19 cellular contexts compared by ENCODE assay signal in genomic region chr19:32337176-32337808, GRCh38. TPM values are rescaled to one million over a fixed set of nuclear protein-coding genes. Genes with fewer than 3 reads are reported as not detected.
DNase-seq lines count a peak whose midpoint lies in the region; ATAC-seq and TF ChIP-seq lines count a peak whose summit lies in the region.
"Had no signal": no experiment of that assay in that cellular context is flagged by ENCODE, and none has a peak within 500 bp of the region (broad histone marks: within the 10 kb centered on the region; RNA-seq: fewer than 3 reads in every experiment).

No MANE protein-coding gene starts in this region.

- H3K4me2 ChIP-seq in PC-3 (ENCODE audit: low read length) = no peak overlapping the region

- TF ChIP-seq EP300 in sigmoid colon (IDR thresholded peaks at IDR 0.05) = no peak

- H3K79me2 ChIP-seq in PC-3 (ENCODE audit: low read length) = no peaks in the 10 kb centered on the region

- H3F3A ChIP-seq in PC-3 (ENCODE audit: low read length, unreplicated experiment) = no peaks in the 10 kb centered on the region

- H3K9me3 ChIP-seq in ascending aorta = no peaks in the 10 kb centered on the region
- H3K9me3 ChIP-seq in heart right ventricle = no peaks in the 10 kb centered on the region
- H3K9me3 ChIP-seq in sigmoid colon = no peaks in the 10 kb centered on the region
- H3K9me3 ChIP-seq in PC-3 (ENCODE audit: low read length) = no peaks in the 10 kb centered on the region
- H3K9me3 ChIP-seq: mucosa of descending colon, ovary had no signal

- H3K27me3 Mint-ChIP-seq in activated CD8-positive, alpha-beta T cell treated with anti-CD3 and anti-CD28 coated beads, Interleukin-2, amount 10 ng/mL, durations not matched to agents 7 days and 5 days (ENCODE audit: low read depth) = no peaks in the 10 kb centered on the region
- H3K27me3 Mint-ChIP-seq: stimulated activated naive CD8-positive, alpha-beta T cell treated with anti-CD3 and anti-CD28 coated beads, Interleukin-15, Interleukin-2, amounts not matched to agents 100 ng/mL and 50 ng/mL, for 24 hours had no signal

- H4K20me1 ChIP-seq in PC-3 (ENCODE audit: low read length) = no peaks in the 10 kb centered on the region

- ATAC-seq in heart right ventricle (peak in 3 of 8 donors; percentile 13 to 42 (median 31)), HG02763 (IDR thresholded peaks at IDR 0.05; ENCODE audit: unreplicated experiment) (no peak), PC-3 (no peak)
- no peak for ATAC-seq in activated CD8-positive, alpha-beta T cell treated with anti-CD3 and anti-CD28 coated beads, Interleukin-2, amount 10 ng/mL, durations not matched to agents 7 days and 5 days
- ATAC-seq: GM12878, mucosa of descending colon had no signal

- 36 to 47% methylated on average over 18 of the region's 18 CpGs for WGBS in heart right ventricle, 2 donors
- WGBS in sigmoid colon, 2 donors = 85 to 86% methylated on average over 18 of the region's 18 CpGs

- TF ChIP-seq POLR2A in sigmoid colon (IDR thresholded peaks at IDR 0.05) = no peak

- no peaks in the 10 kb centered on the region for H3K9me3 Mint-ChIP-seq in activated CD8-positive, alpha-beta T cell treated with anti-CD3 and anti-CD28 coated beads, Interleukin-2, amount 10 ng/mL, durations not matched to agents 7 days and 5 days (ENCODE audit: insufficient read depth)
- H3K9me3 Mint-ChIP-seq: stimulated activated naive CD8-positive, alpha-beta T cell treated with anti-CD3 and anti-CD28 coated beads, Interleukin-15, Interleukin-2, amounts not matched to agents 100 ng/mL and 50 ng/mL, for 24 hours; T-helper 2 cell treated with Interferon-gamma antibody and Interleukin-4, amounts not matched to agents 5 μg/mL and 100 μg/mL, for 36 hours had no signal

- no TSS peak for BruUV-seq in PC-3 (replicated peaks; lab: Mats Ljungman, UMichigan)

- H3K27ac ChIP-seq in ascending aorta (peak overlapping the region in 1 of 2 donors; percentile 61), heart right ventricle (peak overlapping the region in 4 of 10 donors; percentile 12 to 58 (median 24)), sigmoid colon (peak overlapping the region; percentile 14 to 81 (median 74)), PC-3 (ENCODE audit: low read length) (no peak overlapping the region)
- H3K27ac ChIP-seq: ovary had no signal

- H3K4me3 Mint-ChIP-seq in activated CD8-positive, alpha-beta T cell treated with anti-CD3 and anti-CD28 coated beads, Interleukin-2, amount 10 ng/mL, durations not matched to agents 7 days and 5 days = no peak overlapping the region
- H3K4me3 Mint-ChIP-seq: stimulated activated naive CD8-positive, alpha-beta T cell treated with anti-CD3 and anti-CD28 coated beads, Interleukin-15, Interleukin-2, amounts not matched to agents 100 ng/mL and 50 ng/mL, for 24 hours; T-helper 2 cell treated with Interferon-gamma antibody and Interleukin-4, amounts not matched to agents 5 μg/mL and 100 μg/mL, for 36 hours had no signal

- peak; percentile 17 for DNase-seq in AG08396 (ENCODE audit: low spot score)
- DNase-seq in ascending aorta (ENCODE audit: low spot score in 2 of 2) = no peak
- no peak for DNase-seq in heart right ventricle
- DNase-seq in sigmoid colon = no peak
- no peak for DNase-seq in activated naive CD4-positive, alpha-beta T cell treated with Interleukin-2 at 50 U/mL for 16 hours
- DNase-seq in activated CD8-positive, alpha-beta T cell treated with anti-CD3 and anti-CD28 coated beads, Interleukin-2, amount 10 ng/mL, durations not matched to agents 7 days and 5 days = no peak
- no peak for DNase-seq in PC-3
- DNase-seq: activated CD4-positive, CD25-positive, alpha-beta regulatory T cell treated with anti-CD3 and anti-CD28 coated beads, Interleukin-2, amount 50 U/mL, for 72 hours; activated gamma-delta T cell treated with Interleukin-2 at 50 U/mL for 16 hours; dermis blood vessel endothelial cell; erythroblast; mucosa of descending colon; NCI-H446; SIG-M5 had no signal

- POLR2A ChIA-PET in activated CD8-positive, alpha-beta T cell treated with anti-CD3 and anti-CD28 coated beads, Interleukin-2, amount 10 ng/mL, durations not matched to agents 7 days and 5 days (lab: Charles Lee) = no interaction called here
- POLR2A ChIA-PET in PC-3 (lab: Charles Lee; ENCODE audit: unreplicated experiment) = no interaction called here

- H3K27me3 ChIP-seq in ascending aorta (no peaks in the 10 kb centered on the region), heart right ventricle (peaks cover 0 to 95% (median 0%) of the 10 kb centered on the region in 7 donors), sigmoid colon (no peaks in the 10 kb centered on the region), PC-3 (ENCODE audit: low read length) (no peaks in the 10 kb centered on the region)
- H3K27me3 ChIP-seq: ovary had no signal

- H3K4me1 ChIP-seq in ascending aorta (peaks cover 0 to 6% of the 10 kb centered on the region in 2 donors), heart right ventricle (peaks cover 0 to 9% (median 0%) of the 10 kb centered on the region in 9 donors), sigmoid colon (peaks cover 0 to 28% (median 20%) of the 10 kb centered on the region in 4 donors), PC-3 (ENCODE audit: insufficient read depth, low read length) (no peaks in the 10 kb centered on the region)

- H3K4me1 Mint-ChIP-seq in activated CD8-positive, alpha-beta T cell treated with anti-CD3 and anti-CD28 coated beads, Interleukin-2, amount 10 ng/mL, durations not matched to agents 7 days and 5 days (ENCODE audit: low read depth) = no peaks in the 10 kb centered on the region

- H3K4me3 ChIP-seq in ascending aorta (peak overlapping the region; percentile 10 to 42), heart right ventricle (peak overlapping the region in 8 of 10 donors; percentile 29 to 49 (median 42)), sigmoid colon (peak overlapping the region in 3 of 4 donors; percentile 27 to 40 (median 36)), PC-3 (ENCODE audit: low read length) (no peak overlapping the region)
- H3K4me3 ChIP-seq: GM12878, mucosa of descending colon, ovary had no signal

- no peak overlapping the region for H3K27ac Mint-ChIP-seq in activated CD8-positive, alpha-beta T cell treated with anti-CD3 and anti-CD28 coated beads, Interleukin-2, amount 10 ng/mL, durations not matched to agents 7 days and 5 days
- H3K27ac Mint-ChIP-seq: stimulated activated naive CD8-positive, alpha-beta T cell treated with anti-CD3 and anti-CD28 coated beads, Interleukin-15, Interleukin-2, amounts not matched to agents 100 ng/mL and 50 ng/mL, for 24 hours; T-helper 2 cell treated with Interferon-gamma antibody and Interleukin-4, amounts not matched to agents 5 μg/mL and 100 μg/mL, for 36 hours had no signal

- no peak overlapping the region for H3K9ac ChIP-seq in PC-3 (ENCODE audit: low read length)

- no peaks in the 10 kb centered on the region for H3K36me3 Mint-ChIP-seq in activated CD8-positive, alpha-beta T cell treated with anti-CD3 and anti-CD28 coated beads, Interleukin-2, amount 10 ng/mL, durations not matched to agents 7 days and 5 days (ENCODE audit: low read depth)

- no peaks in the 10 kb centered on the region for H3K9me2 ChIP-seq in PC-3 (replicated peaks; ENCODE audit: low read length)

- no peak overlapping the region for H2AFZ ChIP-seq in PC-3 (ENCODE audit: low read length)

- H3K36me3 ChIP-seq in ascending aorta (no peaks in the 10 kb centered on the region), heart right ventricle (no peaks in the 10 kb centered on the region), sigmoid colon (no peaks in the 10 kb centered on the region), PC-3 (ENCODE audit: low read depth, low read length) (no peaks in the 10 kb centered on the region)
- H3K36me3 ChIP-seq: ovary had no signal

- no peak for TF ChIP-seq CTCF in ascending aorta (IDR thresholded peaks at IDR 0.05)
- TF ChIP-seq CTCF in heart right ventricle (IDR thresholded peaks at IDR 0.05) = no peak
- no peak for TF ChIP-seq CTCF in sigmoid colon (IDR thresholded peaks at IDR 0.05)
- TF ChIP-seq CTCF in PC-3 (conservative IDR thresholded peaks at IDR 0.05; ENCODE audit: low read depth, low read length) = no peak

- CTCF ChIA-PET in activated CD8-positive, alpha-beta T cell treated with anti-CD3 and anti-CD28 coated beads, Interleukin-2, amount 10 ng/mL, durations not matched to agents 7 days and 5 days (lab: Charles Lee) = interaction anchor here (1.1 kb wide), 1 partner anchor 232 kb away, joined by 3 read pairs; no protein-coding TSS in a partner anchor
- CTCF ChIA-PET in PC-3 (lab: Charles Lee) = interaction anchor here (1.1 kb wide), 1 partner anchor 23 kb away, joined by 3 read pairs; no protein-coding TSS in a partner anchor

- intact Hi-C loops in ascending aorta (cut with DNase I) = loop anchor here (5.0 to 10.0 kb wide), 2 partner anchors 40 to 128 kb away; no protein-coding TSS in a partner anchor
- intact Hi-C loops in heart right ventricle (cut with DNase I) = loop anchor here in 6 of 10 donors (5.0 to 10.0 kb wide), 4 partner anchors 228 to 238 kb away; no protein-coding TSS in a partner anchor
- intact Hi-C loops in sigmoid colon (cut with DNase I) = loop anchor here (5.0 kb wide), 1 partner anchor 245 kb away; the partner anchor contains the start of gene PDCD5
- intact Hi-C loops in PC-3 (cut with micrococcal nuclease) = no loop called here

RNA-seq across cellular contexts. Expression of gene ZNF507, which starts 8.1 kb away (rescaled TPM):
- total RNA-seq in ascending aorta (6.4 TPM), heart right ventricle (10 to 100 TPM; 13.3 to 26.6 (median 17.7) TPM), sigmoid colon (10 to 100 TPM; 19.3 to 27.1 (median 23.7) TPM), PC-3 (2014; rRNA removed) (4.9 and 7.1 TPM in 2 replicates)
- polyA plus RNA-seq in heart right ventricle (1 to 10 TPM; 2.7 to 5.6 TPM), sigmoid colon (1 to 10 TPM; 2.1 to 7.2 (median 3.6) TPM)
- total RNA-seq in activated CD8-positive, alpha-beta T cell treated with anti-CD3 and anti-CD28 coated beads, Interleukin-2, amount 10 ng/mL, durations not matched to agents 7 days and 5 days = 10 to 100 TPM; 25.8 to 28.0 TPM
